27 cellular contexts compared by ENCODE assay signal in the genomic region with DNA sequence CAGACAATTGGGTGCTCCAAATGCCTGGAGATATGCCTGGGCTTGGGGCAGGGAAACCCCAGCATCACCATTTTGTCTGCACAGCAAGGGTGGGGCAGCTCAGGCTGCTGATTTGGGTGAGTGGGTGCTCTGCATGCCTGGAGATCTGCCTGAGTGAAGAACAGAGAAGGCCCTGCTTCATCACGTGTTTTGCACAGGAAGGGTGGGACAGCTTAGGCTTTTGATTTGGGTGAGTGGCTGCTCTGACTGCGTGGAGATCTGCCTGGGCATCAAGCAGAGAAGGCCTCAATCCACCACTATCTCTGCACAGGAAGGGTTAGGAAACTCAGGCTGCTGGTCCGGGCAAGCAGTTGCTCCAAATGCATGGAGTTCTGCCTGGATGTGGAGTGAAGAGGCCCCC.
"Had no signal": no experiment of that assay in that cellular context is flagged by ENCODE, and none has a peak within 500 bp of the region (broad histone marks: within the 10 kb centered on the region; RNA-seq: fewer than 3 reads in every experiment).

No MANE protein-coding gene starts in this region.

- H3K4me1 Mint-ChIP-seq: activated CD4-positive, alpha-beta T cell treated with anti-CD3 and anti-CD28 coated beads, Interleukin-2, amount 10 ng/mL, durations not matched to agents 7 days and 5 days; activated T-helper 17 cell treated with anti-CD3 and anti-CD28 coated beads, Interleukin-2, amount 50 U/mL, for 72 hours had no signal

- H3K4me3 Mint-ChIP-seq: activated CD4-positive, alpha-beta T cell treated with anti-CD3 and anti-CD28 coated beads, Interleukin-2, amount 10 ng/mL, durations not matched to agents 7 days and 5 days; activated CD8-positive, alpha-beta T cell treated with anti-CD3 and anti-CD28 coated beads for 36 hours; activated T-cell treated with anti-CD3 and anti-CD28 coated beads, Interleukin-2, amount 50 U/mL, for 4 hours; activated T-helper 17 cell treated with anti-CD3 and anti-CD28 coated beads, Interleukin-2, amount 50 U/mL, for 72 hours; effector memory CD8-positive, alpha-beta T cell; nephron progenitor cell; T-helper 1 cell treated with Interleukin-12 subunit alpha and Interleukin-12 subunit beta and Interleukin-4 antibody, amounts not matched to agents 30 μg/mL and 1 μg/mL, for 36 hours had no signal

- H3K27ac Mint-ChIP-seq: activated CD4-positive, alpha-beta T cell treated with anti-CD3 and anti-CD28 coated beads, Interleukin-2, amount 10 ng/mL, durations not matched to agents 7 days and 5 days; activated CD8-positive, alpha-beta T cell treated with anti-CD3 and anti-CD28 coated beads for 36 hours; activated T-helper 17 cell treated with anti-CD3 and anti-CD28 coated beads, Interleukin-2, amount 50 U/mL, for 72 hours; effector memory CD8-positive, alpha-beta T cell; nephron progenitor cell; progenitor cell of endocrine pancreas; T-helper 1 cell treated with Interleukin-12 subunit alpha and Interleukin-12 subunit beta and Interleukin-4 antibody, amounts not matched to agents 30 μg/mL and 1 μg/mL, for 36 hours had no signal

- H3K36me3 ChIP-seq: brain microvascular endothelial cell, heart left ventricle, left lung, lower lobe of right lung, ovary, right lobe of liver, transverse colon had no signal

- H3K9me3 ChIP-seq: lower lobe of right lung, ovary, right lobe of liver, transverse colon had no signal

- H3K4me3 ChIP-seq: heart left ventricle, left lung, lower lobe of right lung, ovary, right lobe of liver, transverse colon had no signal

- H3K27me3 Mint-ChIP-seq: activated CD4-positive, alpha-beta T cell treated with anti-CD3 and anti-CD28 coated beads, Interleukin-2, amount 10 ng/mL, durations not matched to agents 7 days and 5 days; effector memory CD8-positive, alpha-beta T cell had no signal

- DNase-seq: activated CD4-positive, alpha-beta T cell treated with anti-CD3 and anti-CD28 coated beads for 1 hour; activated CD4-positive, alpha-beta T cell treated with anti-CD3 and anti-CD28 coated beads, Interleukin-2, amount 10 ng/mL, durations not matched to agents 7 days and 5 days; activated CD8-positive, alpha-beta T cell treated with anti-CD3 and anti-CD28 coated beads for 36 hours; activated gamma-delta T cell treated with Interleukin-2 at 50 U/mL for 16 hours; activated naive CD4-positive, alpha-beta T cell treated with anti-CD3 and anti-CD28 coated beads, Interleukin-2, amount 50 U/mL, for 16 hours; activated T-cell treated with anti-CD3 and anti-CD28 coated beads, Interleukin-2, amount 50 U/mL, for 4 hours; amniotic stem cell; brain microvascular endothelial cell; caudate nucleus; cortex of kidney; effector memory CD8-positive, alpha-beta T cell; foreskin fibroblast; heart left ventricle; hypothalamus; left lung; lower lobe of right lung; nephron progenitor cell; ovary; right lobe of liver; stimulated activated CD4-positive, alpha-beta T cell treated with anti-CD3 and anti-CD28 coated beads, Interleukin-4, amount 100 ng/mL, for 4 hours; stimulated activated CD8-positive, alpha-beta memory T cell treated with anti-CD3 and anti-CD28 coated beads, Interleukin-4, amount 100 ng/mL, for 48 hours; stimulated activated naive CD4-positive, alpha-beta T cell; SW 1271; transverse colon had no signal

- H3K27ac ChIP-seq: brain microvascular endothelial cell, heart left ventricle, left lung, lower lobe of right lung, ovary, right lobe of liver, transverse colon had no signal

- H3K4me1 ChIP-seq: heart left ventricle, left lung, lower lobe of right lung, right lobe of liver, transverse colon had no signal

- H3K9me3 Mint-ChIP-seq: activated CD8-positive, alpha-beta T cell treated with anti-CD3 and anti-CD28 coated beads for 36 hours had no signal

- ATAC-seq: activated CD8-positive, alpha-beta T cell treated with anti-CD3 and anti-CD28 coated beads for 36 hours; activated T-cell treated with anti-CD3 and anti-CD28 coated beads, Interleukin-2, amount 50 U/mL, for 4 hours; activated T-helper 17 cell treated with anti-CD3 and anti-CD28 coated beads, Interleukin-2, amount 50 U/mL, for 72 hours; effector memory CD8-positive, alpha-beta T cell; heart left ventricle; left lung; lower lobe of right lung; right lobe of liver had no signal

- H3K27me3 ChIP-seq: brain microvascular endothelial cell, heart left ventricle, left lung, ovary, right lobe of liver, transverse colon had no signal
